Comparison of ENCODE assay signal across 4 cellular contexts in the genomic region with DNA sequence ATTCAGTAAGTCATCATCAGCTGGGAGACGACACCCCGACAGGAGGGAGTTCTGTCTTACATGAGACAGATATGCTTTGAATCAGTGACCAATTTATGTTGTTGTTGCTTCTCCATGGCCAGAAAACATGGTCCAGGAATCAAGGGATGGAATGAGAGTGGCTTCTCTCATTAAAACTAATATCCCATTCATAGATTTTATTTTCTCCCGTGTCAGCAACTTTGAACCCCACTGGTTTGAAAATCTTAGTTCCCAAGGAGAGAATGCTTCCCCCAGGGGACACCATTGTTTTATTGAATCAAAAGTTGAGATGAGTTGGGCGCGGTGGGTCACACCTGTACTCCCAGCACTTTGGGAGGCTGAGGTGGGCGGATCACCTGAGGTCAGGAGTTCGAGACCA.
TF ChIP-seq lines count a peak whose summit lies in the region.

No MANE protein-coding gene starts in this region.

TF ChIP-seq in HepG2, 621 proteins besides CTCF, POLR2A, EP300 and RAD21:
- TF ChIP-seq MAFF (IDR thresholded peaks at IDR 0.05; ENCODE audit: low read depth, low read length) (peak; percentile 50), SALL2 (CRISPR knock-in tag; IDR thresholded peaks at IDR 0.05) (no peak), MAFK (conservative IDR thresholded peaks at IDR 0.05 in 1 of 2, IDR thresholded peaks at IDR 0.05 in 1 of 2; ENCODE audit: low read length in 2 of 2) (peak; percentile 21 to 68; a peak in 2 of 4 replicates)

TF ChIP-seq in A549, 52 proteins besides CTCF, POLR2A, EP300 and RAD21:
- TF ChIP-seq MAFK (IDR thresholded peaks at IDR 0.05; ENCODE audit: partially characterized antibody) (peak; percentile 63), POLR2AphosphoS2 (conservative IDR thresholded peaks at IDR 0.05; ENCODE audit: low read length) (no peak)
TF ChIP-seq in A549: peak in this region for 1.

TF ChIP-seq in IMR-90, 13 proteins besides CTCF, POLR2A, EP300 and RAD21:
- TF ChIP-seq, protein P1, sequence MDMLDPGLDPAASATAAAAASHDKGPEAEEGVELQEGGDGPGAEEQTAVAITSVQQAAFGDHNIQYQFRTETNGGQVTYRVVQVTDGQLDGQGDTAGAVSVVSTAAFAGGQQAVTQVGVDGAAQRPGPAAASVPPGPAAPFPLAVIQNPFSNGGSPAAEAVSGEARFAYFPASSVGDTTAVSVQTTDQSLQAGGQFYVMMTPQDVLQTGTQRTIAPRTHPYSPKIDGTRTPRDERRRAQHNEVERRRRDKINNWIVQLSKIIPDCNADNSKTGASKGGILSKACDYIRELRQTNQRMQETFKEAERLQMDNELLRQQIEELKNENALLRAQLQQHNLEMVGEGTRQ (IDR thresholded peaks at IDR 0.05; ENCODE audit: low read depth, low read length) = no peak
- peak; percentile 68 for TF ChIP-seq MAFK (IDR thresholded peaks at IDR 0.05; ENCODE audit: low read depth, low read length)
- no peak for TF ChIP-seq MAZ (IDR thresholded peaks at IDR 0.05; ENCODE audit: borderline replicate concordance, low read depth, low read length)
- TF ChIP-seq CEBPB (IDR thresholded peaks at IDR 0.05; ENCODE audit: low read depth, low read length) = no peak

TF ChIP-seq in K562, 482 proteins besides CTCF, POLR2A, EP300 and RAD21:
- TF ChIP-seq, protein P2, sequence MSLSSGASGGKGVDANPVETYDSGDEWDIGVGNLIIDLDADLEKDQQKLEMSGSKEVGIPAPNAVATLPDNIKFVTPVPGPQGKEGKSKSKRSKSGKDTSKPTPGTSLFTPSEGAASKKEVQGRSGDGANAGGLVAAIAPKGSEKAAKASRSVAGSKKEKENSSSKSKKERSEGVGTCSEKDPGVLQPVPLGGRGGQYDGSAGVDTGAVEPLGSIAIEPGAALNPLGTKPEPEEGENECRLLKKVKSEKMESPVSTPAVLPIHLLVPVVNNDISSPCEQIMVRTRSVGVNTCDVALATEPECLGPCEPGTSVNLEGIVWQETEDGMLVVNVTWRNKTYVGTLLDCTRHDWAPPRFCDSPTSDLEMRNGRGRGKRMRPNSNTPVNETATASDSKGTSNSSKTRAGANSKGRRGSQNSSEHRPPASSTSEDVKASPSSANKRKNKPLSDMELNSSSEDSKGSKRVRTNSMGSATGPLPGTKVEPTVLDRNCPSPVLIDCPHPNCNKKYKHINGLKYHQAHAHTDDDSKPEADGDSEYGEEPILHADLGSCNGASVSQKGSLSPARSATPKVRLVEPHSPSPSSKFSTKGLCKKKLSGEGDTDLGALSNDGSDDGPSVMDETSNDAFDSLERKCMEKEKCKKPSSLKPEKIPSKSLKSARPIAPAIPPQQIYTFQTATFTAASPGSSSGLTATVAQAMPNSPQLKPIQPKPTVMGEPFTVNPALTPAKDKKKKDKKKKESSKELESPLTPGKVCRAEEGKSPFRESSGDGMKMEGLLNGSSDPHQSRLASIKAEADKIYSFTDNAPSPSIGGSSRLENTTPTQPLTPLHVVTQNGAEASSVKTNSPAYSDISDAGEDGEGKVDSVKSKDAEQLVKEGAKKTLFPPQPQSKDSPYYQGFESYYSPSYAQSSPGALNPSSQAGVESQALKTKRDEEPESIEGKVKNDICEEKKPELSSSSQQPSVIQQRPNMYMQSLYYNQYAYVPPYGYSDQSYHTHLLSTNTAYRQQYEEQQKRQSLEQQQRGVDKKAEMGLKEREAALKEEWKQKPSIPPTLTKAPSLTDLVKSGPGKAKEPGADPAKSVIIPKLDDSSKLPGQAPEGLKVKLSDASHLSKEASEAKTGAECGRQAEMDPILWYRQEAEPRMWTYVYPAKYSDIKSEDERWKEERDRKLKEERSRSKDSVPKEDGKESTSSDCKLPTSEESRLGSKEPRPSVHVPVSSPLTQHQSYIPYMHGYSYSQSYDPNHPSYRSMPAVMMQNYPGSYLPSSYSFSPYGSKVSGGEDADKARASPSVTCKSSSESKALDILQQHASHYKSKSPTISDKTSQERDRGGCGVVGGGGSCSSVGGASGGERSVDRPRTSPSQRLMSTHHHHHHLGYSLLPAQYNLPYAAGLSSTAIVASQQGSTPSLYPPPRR (CRISPR knock-in tag; IDR thresholded peaks at IDR 0.05; ENCODE audit: borderline replicate concordance) = no peak
- TF ChIP-seq SRF (CRISPR knock-in tag; IDR thresholded peaks at IDR 0.05) (no peak), ZNF316 (IDR thresholded peaks at IDR 0.05) (peak; percentile 60), MAFF (IDR thresholded peaks at IDR 0.05; ENCODE audit: low read length) (peak; percentile 51), ZNF830 (CRISPR knock-in tag; IDR thresholded peaks at IDR 0.05) (no peak), MAFG (tag; conservative IDR thresholded peaks at IDR 0.05) (peak; percentile 35; the same call in 1 of the 2 replicates), C11orf30 (IDR thresholded peaks at IDR 0.05; ENCODE audit: low read depth) (peak; percentile 46; the same call in 1 of the 2 replicates), MAFK (IDR thresholded peaks at IDR 0.05; ENCODE audit: low read length) (peak; percentile 42; the same call in 1 of the 2 replicates)
- TF ChIP-seq, protein P3, sequence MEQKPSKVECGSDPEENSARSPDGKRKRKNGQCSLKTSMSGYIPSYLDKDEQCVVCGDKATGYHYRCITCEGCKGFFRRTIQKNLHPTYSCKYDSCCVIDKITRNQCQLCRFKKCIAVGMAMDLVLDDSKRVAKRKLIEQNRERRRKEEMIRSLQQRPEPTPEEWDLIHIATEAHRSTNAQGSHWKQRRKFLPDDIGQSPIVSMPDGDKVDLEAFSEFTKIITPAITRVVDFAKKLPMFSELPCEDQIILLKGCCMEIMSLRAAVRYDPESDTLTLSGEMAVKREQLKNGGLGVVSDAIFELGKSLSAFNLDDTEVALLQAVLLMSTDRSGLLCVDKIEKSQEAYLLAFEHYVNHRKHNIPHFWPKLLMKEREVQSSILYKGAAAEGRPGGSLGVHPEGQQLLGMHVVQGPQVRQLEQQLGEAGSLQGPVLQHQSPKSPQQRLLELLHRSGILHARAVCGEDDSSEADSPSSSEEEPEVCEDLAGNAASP (IDR thresholded peaks at IDR 0.05) = no peak
- TF ChIP-seq, protein P4, sequence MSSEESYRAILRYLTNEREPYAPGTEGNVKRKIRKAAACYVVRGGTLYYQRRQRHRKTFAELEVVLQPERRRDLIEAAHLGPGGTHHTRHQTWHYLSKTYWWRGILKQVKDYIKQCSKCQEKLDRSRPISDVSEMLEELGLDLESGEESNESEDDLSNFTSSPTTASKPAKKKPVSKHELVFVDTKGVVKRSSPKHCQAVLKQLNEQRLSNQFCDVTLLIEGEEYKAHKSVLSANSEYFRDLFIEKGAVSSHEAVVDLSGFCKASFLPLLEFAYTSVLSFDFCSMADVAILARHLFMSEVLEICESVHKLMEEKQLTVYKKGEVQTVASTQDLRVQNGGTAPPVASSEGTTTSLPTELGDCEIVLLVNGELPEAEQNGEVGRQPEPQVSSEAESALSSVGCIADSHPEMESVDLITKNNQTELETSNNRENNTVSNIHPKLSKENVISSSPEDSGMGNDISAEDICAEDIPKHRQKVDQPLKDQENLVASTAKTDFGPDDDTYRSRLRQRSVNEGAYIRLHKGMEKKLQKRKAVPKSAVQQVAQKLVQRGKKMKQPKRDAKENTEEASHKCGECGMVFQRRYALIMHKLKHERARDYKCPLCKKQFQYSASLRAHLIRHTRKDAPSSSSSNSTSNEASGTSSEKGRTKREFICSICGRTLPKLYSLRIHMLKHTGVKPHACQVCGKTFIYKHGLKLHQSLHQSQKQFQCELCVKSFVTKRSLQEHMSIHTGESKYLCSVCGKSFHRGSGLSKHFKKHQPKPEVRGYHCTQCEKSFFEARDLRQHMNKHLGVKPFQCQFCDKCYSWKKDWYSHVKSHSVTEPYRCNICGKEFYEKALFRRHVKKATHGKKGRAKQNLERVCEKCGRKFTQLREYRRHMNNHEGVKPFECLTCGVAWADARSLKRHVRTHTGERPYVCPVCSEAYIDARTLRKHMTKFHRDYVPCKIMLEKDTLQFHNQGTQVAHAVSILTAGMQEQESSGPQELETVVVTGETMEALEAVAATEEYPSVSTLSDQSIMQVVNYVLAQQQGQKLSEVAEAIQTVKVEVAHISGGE (CRISPR knock-in tag; IDR thresholded peaks at IDR 0.05) = no peak
